8 cellular contexts compared by ENCODE assay signal in the genomic region with DNA sequence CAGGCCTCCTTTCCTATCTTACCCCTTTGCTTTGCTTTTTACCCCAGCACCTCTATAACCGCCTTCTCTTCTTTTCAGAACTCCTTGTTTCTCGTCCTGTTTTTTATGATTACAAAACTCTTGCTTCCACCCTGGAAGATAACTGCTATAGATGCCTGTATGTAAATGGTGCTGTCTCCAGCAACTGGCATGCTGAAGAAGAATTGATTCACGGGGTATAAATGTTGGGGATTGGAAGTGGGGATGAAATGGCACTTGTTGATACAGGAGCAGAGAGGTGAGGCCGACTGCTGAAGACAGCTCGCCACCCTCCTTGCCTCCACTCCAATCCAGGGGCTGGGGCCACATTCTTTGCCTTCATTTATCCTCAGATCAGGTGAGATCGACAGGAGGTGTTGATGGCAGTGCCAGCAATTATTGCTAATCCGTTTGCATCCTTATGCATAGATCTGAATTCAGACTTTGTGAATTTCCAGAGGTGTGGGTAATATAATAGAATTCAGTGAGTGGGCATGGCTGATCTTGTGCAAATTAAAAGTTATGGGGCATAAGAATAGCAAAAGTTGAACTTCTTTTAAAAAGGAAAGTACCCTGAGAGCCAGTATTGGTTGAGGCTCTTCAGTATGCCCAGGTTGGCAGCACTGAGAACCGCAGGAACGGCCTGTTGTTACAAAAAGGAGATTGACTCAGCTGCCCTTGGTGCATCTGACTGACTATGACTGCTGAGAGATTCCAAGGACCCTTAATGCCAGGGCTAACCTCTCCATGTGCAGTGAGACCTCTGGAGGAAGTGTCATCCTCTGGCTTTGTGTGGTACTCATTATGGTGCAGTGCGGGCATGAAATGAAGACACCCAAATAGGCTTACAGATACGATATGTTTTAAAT. TPM values are rescaled to one million over a fixed set of nuclear protein-coding genes. Genes with fewer than 3 reads are reported as not detected.
DNase-seq lines count a peak whose midpoint lies in the region; ATAC-seq and TF ChIP-seq lines count a peak whose summit lies in the region.

No MANE protein-coding gene starts in this region.

- intact Hi-C loops in Caco-2 (cut with micrococcal nuclease; ENCODE audit: unreplicated experiment), result no loop called here

- no peaks in the 10 kb centered on the region for H3K9me3 Mint-ChIP-seq in Caco-2 (ENCODE audit: unreplicated experiment)
- no peaks in the 10 kb centered on the region for H3K9me3 Mint-ChIP-seq in activated T-cell treated with anti-CD3 and anti-CD28 coated beads, Interleukin-2, amount 50 U/mL, for 72 hours

- CTCF ChIA-PET in Caco-2 (lab: Charles Lee), result no interaction called here

- no peak for TF ChIP-seq CTCF in Caco-2 (IDR thresholded peaks at IDR 0.05; ENCODE audit: insufficient read depth in 1 of 2, low read depth in 1 of 2, low read length in 1 of 2, severe bottlenecking in 1 of 2, unreplicated experiment in 1 of 2)

- H3K9me3 ChIP-seq in Caco-2, result no peaks in the 10 kb centered on the region

- POLR2A ChIA-PET in Caco-2 (lab: Charles Lee), result interaction anchor here (0.5 to 5.7 kb wide), 3 partner anchors 71 to 143 kb away, joined by 3 to 113 read pairs (median 3); a partner anchor contains a TSS

- H3K27me3 ChIP-seq in Caco-2 (replicated peaks; ENCODE audit: control insufficient read depth, insufficient read depth, low read length) (no peaks in the 10 kb centered on the region), rectal smooth muscle tissue (ENCODE audit: control insufficient read depth, insufficient read depth, low read length) (no peaks in the 10 kb centered on the region)

- peaks cover 97% of the 10 kb centered on the region for H3K36me3 Mint-ChIP-seq in Caco-2 (ENCODE audit: insufficient read depth, unreplicated experiment)
- H3K36me3 Mint-ChIP-seq in activated T-cell treated with anti-CD3 and anti-CD28 coated beads, Interleukin-2, amount 50 U/mL, for 72 hours (ENCODE audit: insufficient read depth in 2 of 2), result peaks cover 52 to 68% of the 10 kb centered on the region in 2 donors

- no TSS peak for BruUV-seq in Caco-2 (replicated peaks; lab: Mats Ljungman, UMichigan)

- peak overlapping the region; percentile 95 for H3K27ac Mint-ChIP-seq in Caco-2 (ENCODE audit: unreplicated experiment)
- peak overlapping the region; percentile 100 for H3K27ac Mint-ChIP-seq in activated T-cell treated with anti-CD3 and anti-CD28 coated beads, Interleukin-2, amount 50 U/mL, for 72 hours

- ATAC-seq in activated T-cell treated with anti-CD3 and anti-CD28 coated beads, Interleukin-2, amount 50 U/mL, for 72 hours (replicated peaks in 1 of 2), result peak; percentile 1 to 3
- no peak for ATAC-seq in GM21786 (IDR thresholded peaks at IDR 0.05; ENCODE audit: unreplicated experiment)

- H3K9ac ChIP-seq in rectal smooth muscle tissue (ENCODE audit: low read length), result peak overlapping the region; percentile 100

- H3K36me3 ChIP-seq in Caco-2 (ENCODE audit: control insufficient read depth, insufficient read depth, low read length), result peaks cover 9% of the 10 kb centered on the region
- H3K36me3 ChIP-seq in rectal smooth muscle tissue (ENCODE audit: control insufficient read depth, insufficient read depth, low read length), result peaks cover 36% of the 10 kb centered on the region

- peaks cover 69% of the 10 kb centered on the region for H3K4me1 Mint-ChIP-seq in Caco-2 (ENCODE audit: low read depth, unreplicated experiment)
- H3K4me1 Mint-ChIP-seq in activated T-cell treated with anti-CD3 and anti-CD28 coated beads, Interleukin-2, amount 50 U/mL, for 72 hours (ENCODE audit: low read depth), result peaks cover 83% of the 10 kb centered on the region

- H3K4me3 ChIP-seq in Caco-2 (ENCODE audit: low read depth, low read length) (no peak overlapping the region), rectal smooth muscle tissue (ENCODE audit: low read length) (peak overlapping the region; percentile 99)

- peak overlapping the region; percentile 100 for H3K27ac ChIP-seq in rectal smooth muscle tissue (ENCODE audit: low read depth, low read length)

- H3K27me3 Mint-ChIP-seq in Caco-2 (ENCODE audit: insufficient read depth, unreplicated experiment), result peaks cover under 1% of the 10 kb centered on the region
- no peaks in the 10 kb centered on the region for H3K27me3 Mint-ChIP-seq in activated T-cell treated with anti-CD3 and anti-CD28 coated beads, Interleukin-2, amount 50 U/mL, for 72 hours (ENCODE audit: low read depth)

- peak overlapping the region; percentile 92 for H3K4me3 Mint-ChIP-seq in Caco-2 (ENCODE audit: unreplicated experiment)
- H3K4me3 Mint-ChIP-seq in activated T-cell treated with anti-CD3 and anti-CD28 coated beads, Interleukin-2, amount 50 U/mL, for 72 hours, result peak overlapping the region; percentile 88 to 99

- DNase-seq in Caco-2 (no peak), Kasumi-1 (lab: John Stamatoyannopoulos, UW) (peak; percentile 56 to 62), globus pallidus (ENCODE audit: low spot score) (peak; percentile 66), epidermal melanocyte (ENCODE audit: insufficient read length, low spot score) (no peak), SIG-M5 treated with dmso at 0.1 percent for 504 hours (lab: John Stamatoyannopoulos, UW; ENCODE audit: unreplicated experiment) (no peak)
- peak; percentile 60 to 67 for DNase-seq in activated T-cell treated with anti-CD3 and anti-CD28 coated beads, Interleukin-2, amount 50 U/mL, for 72 hours

- H3K4me1 ChIP-seq in Caco-2, result peaks cover 20% of the 10 kb centered on the region
- peaks cover 48% of the 10 kb centered on the region for H3K4me1 ChIP-seq in rectal smooth muscle tissue (ENCODE audit: control insufficient read depth, insufficient read depth, low read length)

RNA-seq across cellular contexts. Expression of a gene that starts 5.3 kb away (rescaled TPM):
- 235 and 254 TPM in 2 replicates for total RNA-seq in Caco-2 (2022)
- total RNA-seq in activated T-cell treated with anti-CD3 and anti-CD28 coated beads, Interleukin-2, amount 50 U/mL, for 72 hours, result 1,000 to 10,000 TPM in 1 of 2 donors, 100 to 1,000 TPM in 1; 678 to 1,151 TPM

RNA-seq across cellular contexts. Expression of a gene that starts 41.5 kb away (rescaled TPM):
- 35.1 and 38.2 TPM in 2 replicates for total RNA-seq in Caco-2 (2022)
- total RNA-seq in activated T-cell treated with anti-CD3 and anti-CD28 coated beads, Interleukin-2, amount 50 U/mL, for 72 hours, result 10 to 100 TPM; 43.5 to 47.2 TPM

RNA-seq across cellular contexts. Expression of a gene that starts 45.5 kb away (rescaled TPM):
- 8.1 and 8.5 TPM in 2 replicates for total RNA-seq in Caco-2 (2022)
- total RNA-seq in activated T-cell treated with anti-CD3 and anti-CD28 coated beads, Interleukin-2, amount 50 U/mL, for 72 hours, result 10 to 100 TPM; 16.4 to 18.8 TPM

Comparison
In these comparisons a context has a peak if more than half of its experiments do, and no peak if none do; other contexts are left out.
1. DNase-seq: peak in Kasumi-1 (2 of 2), activated T-cell treated with anti-CD3 and anti-CD28 coated beads, Interleukin-2, amount 50 U/mL, for 72 hours (2 of 2) and globus pallidus (single experiment); none in Caco-2 (0 of 2), epidermal melanocyte (single experiment) and SIG-M5 treated with dmso at 0.1 percent for 504 hours (single experiment).